8 cellular contexts compared by ENCODE assay signal in genomic region chr4:52646726-52647125, GRCh38.
"Had no signal": no experiment of that assay in that cellular context is flagged by ENCODE, and none has a peak within 500 bp of the region (broad histone marks: within the 10 kb centered on the region; RNA-seq: fewer than 3 reads in every experiment).

No MANE protein-coding gene starts in this region.

- DNase-seq: GM23248, GOT3, H9, HCEC 1CT, IMR-90, KG1 had no signal

- FAIRE-seq: HTR-8/SVneo, K562 had no signal

- ATAC-seq: K562 had no signal
